ENCODE assay signal across 1 cellular context in genomic region chr18:363327-364115, GRCh38.
TF ChIP-seq lines count a peak whose summit lies in the region.

No MANE protein-coding gene starts in this region.

TF ChIP-seq in HEK293, 187 proteins besides CTCF, POLR2A, EP300 and RAD21 (continued from another document):
- TF ChIP-seq SETDB1 (IDR thresholded peaks at IDR 0.05; ENCODE audit: insufficient read length, low read length) (no peak), ZSCAN30 (tag by site-specific recombination; IDR thresholded peaks at IDR 0.05) (peak; percentile 45), ZBTB7A (tag by site-specific recombination; IDR thresholded peaks at IDR 0.05; ENCODE audit: low read depth) (no peak), PRDM1 (tag by site-specific recombination; IDR thresholded peaks at IDR 0.05) (peak; percentile 65; the same call in 1 of the 2 replicates), ZNF121 (tag by site-specific recombination; IDR thresholded peaks at IDR 0.05) (0 out of 2 replicates have a peak, but pooled peaks have one; percentile 15), OVOL3 (tag by site-specific recombination; IDR thresholded peaks at IDR 0.05) (peak; percentile 90), GLIS1 (tag by site-specific recombination; IDR thresholded peaks at IDR 0.05) (no peak), ZFP69B (tag by site-specific recombination; IDR thresholded peaks at IDR 0.05) (peak; percentile 17; the same call in 1 of the 2 replicates), PRDM4 (tag by site-specific recombination; IDR thresholded peaks at IDR 0.05) (peak; percentile 87)
